Comparison of ENCODE assay signal across 14 cellular contexts in the genomic region with DNA sequence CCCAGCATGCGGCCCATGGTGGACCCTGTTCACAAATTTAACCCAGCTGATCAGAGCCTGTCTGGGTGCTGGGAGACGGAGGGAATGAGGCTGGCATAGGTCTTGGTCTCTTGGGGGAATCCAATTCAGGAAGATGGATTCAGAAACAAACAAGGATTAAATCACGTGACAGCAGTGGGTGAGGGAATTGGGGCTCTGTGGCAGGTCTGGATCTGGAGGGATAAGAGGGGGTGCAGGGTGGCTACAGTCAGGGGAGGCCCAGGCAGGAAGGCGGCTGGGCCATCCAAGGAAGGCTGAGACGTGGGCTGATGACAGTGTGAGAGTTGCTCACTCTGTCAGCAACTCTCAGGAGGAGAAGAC.
"Had no signal": no experiment of that assay in that cellular context is flagged by ENCODE, and none has a peak within 500 bp of the region (broad histone marks: within the 10 kb centered on the region; RNA-seq: fewer than 3 reads in every experiment).

No MANE protein-coding gene starts in this region.

- H3K27me3 ChIP-seq: neural progenitor cell, tibial artery had no signal

- H3K9ac ChIP-seq: neural progenitor cell, parathyroid adenoma had no signal

- H3K36me3 ChIP-seq: breast epithelium, esophagus squamous epithelium, neural progenitor cell, tibial artery had no signal

- H3K9me3 ChIP-seq: breast epithelium, esophagus squamous epithelium had no signal

- H3K27ac ChIP-seq: breast epithelium, esophagus squamous epithelium, neural progenitor cell, parathyroid adenoma, skin epidermis, tibial artery had no signal

- H3K27ac Mint-ChIP-seq: activated naive CD8-positive, alpha-beta T cell treated with anti-CD3 and anti-CD28 coated beads, Interleukin-2, amount 10 ng/mL, durations not matched to agents 7 days and 5 days; neural progenitor cell had no signal

- ATAC-seq: left lobe of liver, SK-N-SH treated with all-trans-retinoic acid at 6 μM for 48 hours had no signal

- H3K4me3 Mint-ChIP-seq: activated naive CD8-positive, alpha-beta T cell treated with anti-CD3 and anti-CD28 coated beads, Interleukin-2, amount 10 ng/mL, durations not matched to agents 7 days and 5 days; neural progenitor cell had no signal

- H3K4me3 ChIP-seq: breast epithelium, esophagus squamous epithelium, neural progenitor cell, skin epidermis, tibial artery had no signal

- H3K4me1 ChIP-seq: breast epithelium, esophagus squamous epithelium, neural progenitor cell, parathyroid adenoma, tibial artery had no signal

- DNase-seq: activated CD4-positive, alpha-beta T cell treated with anti-CD3 and anti-CD28 coated beads, Interleukin-2, amount 50 U/mL, for 4 hours; activated CD4-positive, CD25-positive, alpha-beta regulatory T cell; activated naive CD8-positive, alpha-beta T cell treated with anti-CD3 and anti-CD28 coated beads, Interleukin-2, amount 10 ng/mL, durations not matched to agents 7 days and 5 days; activated T-cell treated with anti-CD3 and anti-CD28 coated beads, Interleukin-2, amount 50 U/mL, for 48 hours; esophagus squamous epithelium; foreskin fibroblast; retina had no signal

- H3K36me3 Mint-ChIP-seq: activated naive CD8-positive, alpha-beta T cell treated with anti-CD3 and anti-CD28 coated beads, Interleukin-2, amount 10 ng/mL, durations not matched to agents 7 days and 5 days; neural progenitor cell had no signal

- H3K4me1 Mint-ChIP-seq: activated naive CD8-positive, alpha-beta T cell treated with anti-CD3 and anti-CD28 coated beads, Interleukin-2, amount 10 ng/mL, durations not matched to agents 7 days and 5 days; neural progenitor cell had no signal
